In genomic region chr9:133356391-133357091, GRCh38 we compare ENCODE assay signal across 8 cellular contexts. TPM values are rescaled to one million over a fixed set of nuclear protein-coding genes. Genes with fewer than 3 reads are reported as not detected.
A peak's percentile ranks its signal among the peaks of the same experiment; 100 is the strongest.
DNase-seq lines count a peak whose midpoint lies in the region; ATAC-seq and TF ChIP-seq lines count a peak whose summit lies in the region.

SURF1 (minus strand) TSS chr9:133356487; CDS start chr9:133356453, 34 bp downstream.
SURF2 (plus strand) TSS chr9:133356550; CDS start chr9:133356593, 43 bp downstream.

- H4K20me1 ChIP-seq in neural cell (ENCODE audit: insufficient read depth), result no peaks in the 10 kb centered on the region

- H3K4me1 Mint-ChIP-seq in stimulated activated naive CD8-positive, alpha-beta T cell treated with anti-CD3 and anti-CD28 coated beads, Interleukin-15, Interleukin-2, amounts not matched to agents 100 ng/mL and 50 ng/mL, for 24 hours (ENCODE audit: low read depth), result peaks cover 66% of the 10 kb centered on the region

- peak within 1 kb of the TSS; percentile 77 for H3K27ac Mint-ChIP-seq in stimulated activated naive CD8-positive, alpha-beta T cell treated with anti-CD3 and anti-CD28 coated beads, Interleukin-15, Interleukin-2, amounts not matched to agents 100 ng/mL and 50 ng/mL, for 24 hours

- peak within 1 kb of the TSS; percentile 65 for H2AFZ ChIP-seq in neural cell (ENCODE audit: low read depth, low read length)

- peaks cover 16% of the 10 kb centered on the region for H3K79me2 ChIP-seq in neural cell (replicated peaks; ENCODE audit: insufficient read depth, low read length)

- no peak for TF ChIP-seq EP300 in neural cell (conservative IDR thresholded peaks at IDR 0.05; ENCODE audit: poor library complexity, severe bottlenecking)

- H3K4me2 ChIP-seq in neural cell (ENCODE audit: low read length), result peak within 1 kb of the TSS; percentile 84

- H3K4me3 Mint-ChIP-seq in stimulated activated naive CD8-positive, alpha-beta T cell treated with anti-CD3 and anti-CD28 coated beads, Interleukin-15, Interleukin-2, amounts not matched to agents 100 ng/mL and 50 ng/mL, for 24 hours, result peak within 1 kb of the TSS; percentile 92

- peak within 1 kb of the TSS; percentile 46 for H3K4me3 ChIP-seq in RWPE2 (ENCODE audit: severe bottlenecking)
- peak within 1 kb of the TSS; percentile 90 for H3K4me3 ChIP-seq in fibroblast of the aortic adventitia (ENCODE audit: low read depth, low read length)
- H3K4me3 ChIP-seq in neural cell (ENCODE audit: low read length), result peak within 1 kb of the TSS; percentile 95

- no peaks in the 10 kb centered on the region for H3K27me3 ChIP-seq in RWPE2 (ENCODE audit: insufficient read depth, poor library complexity, severe bottlenecking)
- H3K27me3 ChIP-seq in neural cell (ENCODE audit: insufficient read depth, low read depth, low read length), result no peaks in the 10 kb centered on the region

- ATAC-seq in GM19397 (IDR thresholded peaks at IDR 0.05; ENCODE audit: unreplicated experiment) (peak; percentile 70), RWPE2 (ENCODE audit: low read depth) (peak; percentile 67)

- no peak for TF ChIP-seq RAD21 in neural cell (conservative IDR thresholded peaks at IDR 0.05)

- peak; percentile 29 for TF ChIP-seq CTCF in RWPE2 (IDR thresholded peaks at IDR 0.05; ENCODE audit: poor library complexity, severe bottlenecking)
- TF ChIP-seq CTCF in fibroblast of the aortic adventitia (IDR thresholded peaks at IDR 0.05; ENCODE audit: insufficient read depth, low read length), result no peak
- peak; percentile 32 for TF ChIP-seq CTCF in neural cell (IDR thresholded peaks at IDR 0.05; ENCODE audit: poor library complexity, severe bottlenecking)

- H3K9ac ChIP-seq in neural cell (ENCODE audit: low read length), result peak within 1 kb of the TSS; percentile 80

- H3K9me3 ChIP-seq in RWPE2 (ENCODE audit: severe bottlenecking) (no peaks in the 10 kb centered on the region), neural cell (ENCODE audit: low read length) (no peaks in the 10 kb centered on the region)

- peak; percentile 95 for DNase-seq in CD1c-positive myeloid dendritic cell (ENCODE audit: extremely low spot score)
- DNase-seq in HuH-7 (ENCODE audit: low spot score), result peak; percentile 93
- peak; percentile 89 for DNase-seq in RWPE2 (ENCODE audit: low spot score)
- DNase-seq in activated T-helper 9 cell treated with anti-CD3 and anti-CD28 coated beads, Interleukin-2, amount 50 U/mL, for 16 hours (ENCODE audit: low read depth), result peak; percentile 88
- peak; percentile 64 for DNase-seq in fibroblast of the aortic adventitia (ENCODE audit: low read depth)

- H3K9me3 Mint-ChIP-seq in stimulated activated naive CD8-positive, alpha-beta T cell treated with anti-CD3 and anti-CD28 coated beads, Interleukin-15, Interleukin-2, amounts not matched to agents 100 ng/mL and 50 ng/mL, for 24 hours, result no peaks in the 10 kb centered on the region

- H3F3A ChIP-seq in neural cell (ENCODE audit: insufficient read depth, low read length, poor library complexity, severe bottlenecking), result no peaks in the 10 kb centered on the region

- no peaks in the 10 kb centered on the region for H3K9me2 ChIP-seq in neural cell (ENCODE audit: insufficient read depth, low read length)

- H3K27ac ChIP-seq in RWPE2 (ENCODE audit: poor library complexity, severe bottlenecking) (peak within 1 kb of the TSS; percentile 51), neural cell (ENCODE audit: low read length) (peak within 1 kb of the TSS; percentile 73)

- H3K27me3 Mint-ChIP-seq in stimulated activated naive CD8-positive, alpha-beta T cell treated with anti-CD3 and anti-CD28 coated beads, Interleukin-15, Interleukin-2, amounts not matched to agents 100 ng/mL and 50 ng/mL, for 24 hours, result no peaks in the 10 kb centered on the region

- no peaks in the 10 kb centered on the region for H3K4me1 ChIP-seq in RWPE2 (ENCODE audit: insufficient read depth, poor library complexity, severe bottlenecking)

- H3K36me3 ChIP-seq in RWPE2 (ENCODE audit: low read depth) (peaks cover 71% of the 10 kb centered on the region), neural cell (ENCODE audit: insufficient read depth, low read length) (peaks cover 6% of the 10 kb centered on the region)

- H3K36me3 Mint-ChIP-seq in stimulated activated naive CD8-positive, alpha-beta T cell treated with anti-CD3 and anti-CD28 coated beads, Interleukin-15, Interleukin-2, amounts not matched to agents 100 ng/mL and 50 ng/mL, for 24 hours (ENCODE audit: low read depth), result peaks cover 34% of the 10 kb centered on the region

TF ChIP-seq in neural cell, 6 proteins besides CTCF, POLR2A, EP300 and RAD21:
- peak; percentile 80 for TF ChIP-seq POLR2AphosphoS5 (IDR thresholded peaks at IDR 0.05)
- TF ChIP-seq EZH2 (IDR thresholded peaks at IDR 0.05; ENCODE audit: borderline replicate concordance, insufficient read depth, low read length, poor library complexity, severe bottlenecking), result no peak
- TF ChIP-seq MXI1 (conservative IDR thresholded peaks at IDR 0.05; ENCODE audit: poor library complexity, severe bottlenecking), result peak; percentile 91
- TF ChIP-seq TAF1 (IDR thresholded peaks at IDR 0.05; ENCODE audit: low read depth), result no peak
- no peak for TF ChIP-seq SMC3 (conservative IDR thresholded peaks at IDR 0.05; ENCODE audit: poor library complexity)
- peak; percentile 38 for TF ChIP-seq REST (IDR thresholded peaks at IDR 0.05; ENCODE audit: borderline replicate concordance)

RNA-seq across cellular contexts. Expression of gene SURF1, which starts in this region (rescaled TPM):
- total RNA-seq in fibroblast of the aortic adventitia (ENCODE audit: low replicate concordance), result 25.1 and 49.3 TPM in 2 replicates
- 32.3 and 37.8 TPM in 2 replicates for polyA plus RNA-seq in neural cell
- polyA minus RNA-seq in neural cell, result 26.8 and 27.2 TPM in 2 replicates

RNA-seq across cellular contexts. Expression of gene SURF2, which starts in this region (rescaled TPM):
- 12.5 and 33.9 TPM in 2 replicates for total RNA-seq in fibroblast of the aortic adventitia (ENCODE audit: low replicate concordance)
- 36.4 and 40.6 TPM in 2 replicates for polyA plus RNA-seq in neural cell
- polyA minus RNA-seq in neural cell, result 29.0 and 32.3 TPM in 2 replicates

Comparison
In these comparisons a context has a peak if more than half of its experiments do, and no peak if none do; other contexts are left out.
1. Peak in every context shown above with its lines: DNase-seq, ATAC-seq, H3K4me3 ChIP-seq and H3K27ac ChIP-seq.